ENCODE assay signal across 12 cellular contexts in genomic region chrX:16867947-16868346, GRCh38. TPM values are rescaled to one million over a fixed set of nuclear protein-coding genes. Genes with fewer than 3 reads are reported as not detected.
DNase-seq lines count a peak whose midpoint lies in the region; ATAC-seq, FAIRE-seq and TF ChIP-seq lines count a peak whose summit lies in the region.
"Had no signal": no experiment of that assay in that cellular context is flagged by ENCODE, and none has a peak within 500 bp of the region (broad histone marks: within the 10 kb centered on the region; RNA-seq: fewer than 3 reads in every experiment).

No MANE protein-coding gene starts in this region.

- DNase-seq in stimulated activated naive CD8-positive, alpha-beta T cell treated with anti-CD3 and anti-CD28 coated beads, Interleukin-15, Interleukin-2, amounts not matched to agents 100 U/mL and 50 U/mL, for 24 hours, result no peak
- no peak for DNase-seq in activated CD4-positive, alpha-beta memory T cell treated with anti-CD3 and anti-CD28 coated beads, Interleukin-2, amount 10 ng/mL, durations not matched to agents 7 days and 5 days
- DNase-seq in NCI-H2029 treated with DMSO at 0.1 percent for 48 hours (lab: John Stamatoyannopoulos, UW) (no peak), right atrium auricular region (ENCODE audit: low spot score) (no peak), GM19239 (ENCODE audit: insufficient read length, low spot score) (no peak), NCI-H226 (no peak)
- DNase-seq: activated CD8-positive, alpha-beta memory T cell treated with anti-CD3 and anti-CD28 coated beads, Interleukin-2, amount 50 U/mL, for 4 hours; NCI-H146 had no signal

- H3K36me3 ChIP-seq in iPS-15b (ENCODE audit: control insufficient read depth, insufficient read depth, low read length), result peaks cover 10% of the 10 kb centered on the region
- no peaks in the 10 kb centered on the region for H3K36me3 ChIP-seq in right atrium auricular region
- H3K36me3 ChIP-seq: ovary had no signal

- no peaks in the 10 kb centered on the region for H3K9me3 Mint-ChIP-seq in stimulated activated naive CD8-positive, alpha-beta T cell treated with anti-CD3 and anti-CD28 coated beads, Interleukin-15, Interleukin-2, amounts not matched to agents 100 ng/mL and 50 ng/mL, for 24 hours
- H3K9me3 Mint-ChIP-seq in activated CD4-positive, alpha-beta memory T cell treated with anti-CD3 and anti-CD28 coated beads, Interleukin-2, amount 10 ng/mL, durations not matched to agents 7 days and 5 days, result no peaks in the 10 kb centered on the region

- H3K27me3 Mint-ChIP-seq in stimulated activated naive CD8-positive, alpha-beta T cell treated with anti-CD3 and anti-CD28 coated beads, Interleukin-15, Interleukin-2, amounts not matched to agents 100 ng/mL and 50 ng/mL, for 24 hours, result no peaks in the 10 kb centered on the region
- no peaks in the 10 kb centered on the region for H3K27me3 Mint-ChIP-seq in activated CD4-positive, alpha-beta memory T cell treated with anti-CD3 and anti-CD28 coated beads, Interleukin-2, amount 10 ng/mL, durations not matched to agents 7 days and 5 days

- no peak overlapping the region for H3K9ac ChIP-seq in iPS-15b (ENCODE audit: low read depth, low read length)

- no peak for ATAC-seq in stimulated activated naive CD8-positive, alpha-beta T cell treated with anti-CD3 and anti-CD28 coated beads, Interleukin-15, Interleukin-2, amounts not matched to agents 100 U/mL and 50 U/mL, for 24 hours
- ATAC-seq: Right ventricle myocardium inferior had no signal

- H3K9me3 ChIP-seq in iPS-15b (ENCODE audit: control insufficient read depth, insufficient read depth, low read length), result no peaks in the 10 kb centered on the region
- H3K9me3 ChIP-seq in right atrium auricular region, result no peaks in the 10 kb centered on the region
- H3K9me3 ChIP-seq: ovary had no signal

- FAIRE-seq in GM19239 (lab: Jason Lieb, UNC), result no peak

- no peak for TF ChIP-seq CTCF in right atrium auricular region (IDR thresholded peaks at IDR 0.05)

- H3K4me3 Mint-ChIP-seq in stimulated activated naive CD8-positive, alpha-beta T cell treated with anti-CD3 and anti-CD28 coated beads, Interleukin-15, Interleukin-2, amounts not matched to agents 100 ng/mL and 50 ng/mL, for 24 hours, result peak overlapping the region; percentile 94
- H3K4me3 Mint-ChIP-seq in activated CD4-positive, alpha-beta memory T cell treated with anti-CD3 and anti-CD28 coated beads, Interleukin-2, amount 10 ng/mL, durations not matched to agents 7 days and 5 days, result peak overlapping the region; percentile 95

- H3K27ac ChIP-seq in right atrium auricular region, result no peak overlapping the region
- H3K27ac ChIP-seq: ovary had no signal

- CTCF ChIA-PET in activated CD4-positive, alpha-beta memory T cell treated with anti-CD3 and anti-CD28 coated beads, Interleukin-2, amount 10 ng/mL, durations not matched to agents 7 days and 5 days (lab: Charles Lee), result interaction anchor here (2.8 kb wide), 1 partner anchor 15 kb away, joined by 21 read pairs; no protein-coding TSS in a partner anchor

- POLR2A ChIA-PET in activated CD4-positive, alpha-beta memory T cell treated with anti-CD3 and anti-CD28 coated beads, Interleukin-2, amount 10 ng/mL, durations not matched to agents 7 days and 5 days (lab: Charles Lee), result interaction anchor here (0.9 to 1.1 kb wide), 3 partner anchors 10 to 14 kb away, joined by 3 to 4 read pairs (median 3); no protein-coding TSS in a partner anchor

- H3K36me3 Mint-ChIP-seq in stimulated activated naive CD8-positive, alpha-beta T cell treated with anti-CD3 and anti-CD28 coated beads, Interleukin-15, Interleukin-2, amounts not matched to agents 100 ng/mL and 50 ng/mL, for 24 hours (ENCODE audit: low read depth), result peaks cover 34% of the 10 kb centered on the region
- peaks cover 30% of the 10 kb centered on the region for H3K36me3 Mint-ChIP-seq in activated CD4-positive, alpha-beta memory T cell treated with anti-CD3 and anti-CD28 coated beads, Interleukin-2, amount 10 ng/mL, durations not matched to agents 7 days and 5 days (ENCODE audit: low read depth)

- H3K27me3 ChIP-seq in iPS-15b (ENCODE audit: control insufficient read depth, insufficient read depth, low read length), result no peaks in the 10 kb centered on the region
- H3K27me3 ChIP-seq in right atrium auricular region, result no peaks in the 10 kb centered on the region
- H3K27me3 ChIP-seq: ovary had no signal

- H3K4me1 Mint-ChIP-seq in stimulated activated naive CD8-positive, alpha-beta T cell treated with anti-CD3 and anti-CD28 coated beads, Interleukin-15, Interleukin-2, amounts not matched to agents 100 ng/mL and 50 ng/mL, for 24 hours (ENCODE audit: low read depth), result peaks cover 48% of the 10 kb centered on the region
- peaks cover 40% of the 10 kb centered on the region for H3K4me1 Mint-ChIP-seq in activated CD4-positive, alpha-beta memory T cell treated with anti-CD3 and anti-CD28 coated beads, Interleukin-2, amount 10 ng/mL, durations not matched to agents 7 days and 5 days

- no peak overlapping the region for H3K27ac Mint-ChIP-seq in stimulated activated naive CD8-positive, alpha-beta T cell treated with anti-CD3 and anti-CD28 coated beads, Interleukin-15, Interleukin-2, amounts not matched to agents 100 ng/mL and 50 ng/mL, for 24 hours
- no peak overlapping the region for H3K27ac Mint-ChIP-seq in activated CD4-positive, alpha-beta memory T cell treated with anti-CD3 and anti-CD28 coated beads, Interleukin-2, amount 10 ng/mL, durations not matched to agents 7 days and 5 days

- peak overlapping the region; percentile 78 for H3K4me3 ChIP-seq in iPS-15b (ENCODE audit: low read depth, low read length)
- no peak overlapping the region for H3K4me3 ChIP-seq in right atrium auricular region
- H3K4me3 ChIP-seq: ovary had no signal

- H3K4me1 ChIP-seq in iPS-15b (ENCODE audit: control insufficient read depth, insufficient read depth, low read length) (peaks cover 9% of the 10 kb centered on the region), right atrium auricular region (peaks cover 0 to 23% of the 10 kb centered on the region in 2 donors)

RNA-seq across cellular contexts. Expression of gene RBBP7, which starts 2.2 kb away (rescaled TPM):
- 100 to 1,000 TPM; 137 to 140 TPM for total RNA-seq in activated CD4-positive, alpha-beta memory T cell treated with anti-CD3 and anti-CD28 coated beads, Interleukin-2, amount 10 ng/mL, durations not matched to agents 7 days and 5 days
- 10 to 100 TPM; 70.7 to 72.2 TPM for total RNA-seq in right atrium auricular region
